In genomic region chr9:32526707-32527048, GRCh38 we compare ENCODE assay signal across 8 cellular contexts. TPM values are rescaled to one million over a fixed set of nuclear protein-coding genes. Genes with fewer than 3 reads are reported as not detected.
DNase-seq lines count a peak whose midpoint lies in the region; ATAC-seq and TF ChIP-seq lines count a peak whose summit lies in the region.

No MANE protein-coding gene starts in this region.

- DNase-seq in MM.1S (no peak), NCI-H446 treated with DMSO at 0.1 percent for 48 hours (lab: John Stamatoyannopoulos, UW) (no peak)

- no peaks in the 10 kb centered on the region for H3K27me3 ChIP-seq in BLaER1 treated with 17β-estradiol and CSF1 and Interleukin-3, amounts not matched to agents 10 nM and 100 nM
- no peaks in the 10 kb centered on the region for H3K27me3 ChIP-seq in MM.1S (replicated peaks; ENCODE audit: insufficient read depth, low read length)
- no peaks in the 10 kb centered on the region for H3K27me3 ChIP-seq in ectodermal cell (ENCODE audit: control insufficient read depth, insufficient read depth, low read length, poor library complexity, severe bottlenecking)
- H3K27me3 ChIP-seq in neural cell (ENCODE audit: insufficient read depth, low read depth, low read length) = no peaks in the 10 kb centered on the region

- H3F3A ChIP-seq in MM.1S (ENCODE audit: insufficient read depth, low read length) (peaks cover 11% of the 10 kb centered on the region), neural cell (ENCODE audit: insufficient read depth, low read length, poor library complexity, severe bottlenecking) (no peaks in the 10 kb centered on the region)

- no peak for TF ChIP-seq EP300 in neural cell (conservative IDR thresholded peaks at IDR 0.05; ENCODE audit: poor library complexity, severe bottlenecking)

- H2AFZ ChIP-seq in MM.1S (ENCODE audit: low read length) (peak overlapping the region; percentile 46; the same call in 1 of the 2 replicates), neural cell (ENCODE audit: low read depth, low read length) (no peak overlapping the region)

- peak overlapping the region; percentile 55 to 99 (median 86) for H3K4me2 ChIP-seq in BLaER1 treated with 17β-estradiol and CSF1 and Interleukin-3, amounts not matched to agents 10 nM and 100 nM
- H3K4me2 ChIP-seq in MM.1S (ENCODE audit: low read depth, low read length) (peak overlapping the region; percentile 28), neural cell (ENCODE audit: low read length) (peak overlapping the region; percentile 22)

- H3K9me2 ChIP-seq in MM.1S (replicated peaks; ENCODE audit: insufficient read depth, low read length) (no peaks in the 10 kb centered on the region), neural cell (ENCODE audit: insufficient read depth, low read length) (no peaks in the 10 kb centered on the region)

- H4K20me1 ChIP-seq in BLaER1 treated with 17β-estradiol and CSF1 and Interleukin-3, amounts not matched to agents 10 nM and 100 nM = no peaks in the 10 kb centered on the region; a peak in 1 of 22 replicates
- H4K20me1 ChIP-seq in MM.1S (ENCODE audit: insufficient read depth, low read length) = no peaks in the 10 kb centered on the region
- no peaks in the 10 kb centered on the region for H4K20me1 ChIP-seq in neural cell (ENCODE audit: insufficient read depth)

- peaks cover 0 to 15% (median 6%) of the 10 kb centered on the region in 11 experiments; a peak in 11 of 22 replicates for H3K36me3 ChIP-seq in BLaER1 treated with 17β-estradiol and CSF1 and Interleukin-3, amounts not matched to agents 10 nM and 100 nM
- H3K36me3 ChIP-seq in MM.1S (replicated peaks; ENCODE audit: insufficient read depth, low read length) (no peaks in the 10 kb centered on the region), ectodermal cell (ENCODE audit: control insufficient read depth, insufficient read depth, low read length) (no peaks in the 10 kb centered on the region), neural cell (ENCODE audit: insufficient read depth, low read length) (no peaks in the 10 kb centered on the region)

- H3K9ac ChIP-seq in BLaER1 treated with 17β-estradiol and CSF1 and Interleukin-3, amounts not matched to agents 10 nM and 100 nM = peak overlapping the region; percentile 70 to 85 (median 80); a peak in 21 of 22 replicates
- H3K9ac ChIP-seq in MM.1S (ENCODE audit: low read length) = peak overlapping the region; percentile 18; the same call in 1 of the 2 replicates
- no peak overlapping the region for H3K9ac ChIP-seq in neural cell (ENCODE audit: low read length)

- TF ChIP-seq RAD21 in neural cell (conservative IDR thresholded peaks at IDR 0.05) = no peak

- WGBS in ectodermal cell, 2 experiments = 0% methylated on average over 1 of the region's 2 CpGs; no CpG with 5 or more reads in 1 of the 2 experiments

- H3K4me1 ChIP-seq in BLaER1 treated with 17β-estradiol and CSF1 and Interleukin-3, amounts not matched to agents 10 nM and 100 nM = peaks cover 20 to 29% (median 25%) of the 10 kb centered on the region in 10 experiments
- H3K4me1 ChIP-seq in MM.1S (ENCODE audit: low read length) (peaks cover 6% of the 10 kb centered on the region; the same call in 1 of the 2 replicates), ectodermal cell (ENCODE audit: control insufficient read depth, insufficient read depth, low read length) (no peaks in the 10 kb centered on the region)

- peaks cover 0 to 18% (median 14%) of the 10 kb centered on the region in 11 experiments; a peak in 17 of 22 replicates for H3K9me3 ChIP-seq in BLaER1 treated with 17β-estradiol and CSF1 and Interleukin-3, amounts not matched to agents 10 nM and 100 nM (replicated peaks in 1 of 11)
- H3K9me3 ChIP-seq in MM.1S (replicated peaks; ENCODE audit: insufficient read depth, low read length) (no peaks in the 10 kb centered on the region), ectodermal cell (ENCODE audit: control insufficient read depth, low read length) (no peaks in the 10 kb centered on the region), neural cell (ENCODE audit: low read length) (no peaks in the 10 kb centered on the region)

- peak overlapping the region in 10 of 11 experiments; percentile 13 to 81 (median 73); a peak in 16 of 22 replicates for H3K27ac ChIP-seq in BLaER1 treated with 17β-estradiol and CSF1 and Interleukin-3, amounts not matched to agents 10 nM and 100 nM
- H3K27ac ChIP-seq in MM.1S (ENCODE audit: low read length) (peak overlapping the region; percentile 26; the same call in 1 of the 2 replicates), ectodermal cell (ENCODE audit: insufficient read depth, low read depth, low read length, poor library complexity, severe bottlenecking) (no peak overlapping the region), neural cell (ENCODE audit: low read length) (no peak overlapping the region)

- TF ChIP-seq CTCF in MM.1S (IDR thresholded peaks at IDR 0.05; ENCODE audit: low read length) (no peak), neural cell (IDR thresholded peaks at IDR 0.05; ENCODE audit: poor library complexity, severe bottlenecking) (no peak)

- no peaks in the 10 kb centered on the region for H3K79me2 ChIP-seq in MM.1S (ENCODE audit: low read length)
- H3K79me2 ChIP-seq in neural cell (replicated peaks; ENCODE audit: insufficient read depth, low read length) = no peaks in the 10 kb centered on the region

- peak overlapping the region; percentile 65 to 85 (median 76) for H3K4me3 ChIP-seq in BLaER1 treated with 17β-estradiol and CSF1 and Interleukin-3, amounts not matched to agents 10 nM and 100 nM
- H3K4me3 ChIP-seq in MM.1S (ENCODE audit: low read length) (peak overlapping the region; percentile 64), ectodermal cell (ENCODE audit: insufficient read depth, low read depth, low read length) (peak overlapping the region; percentile 53), neural cell (ENCODE audit: low read length) (peak overlapping the region; percentile 66)

- no peak for ATAC-seq in GM18520 (IDR thresholded peaks at IDR 0.05; ENCODE audit: unreplicated experiment)
- no peak for ATAC-seq in HG02938 (IDR thresholded peaks at IDR 0.05; ENCODE audit: unreplicated experiment)
- no peak for ATAC-seq in GM19467 (IDR thresholded peaks at IDR 0.05; ENCODE audit: unreplicated experiment)

TF ChIP-seq in neural cell, 6 proteins besides CTCF, POLR2A, EP300 and RAD21:
- no peak for TF ChIP-seq SMC3 (conservative IDR thresholded peaks at IDR 0.05; ENCODE audit: poor library complexity)
- no peak for TF ChIP-seq POLR2AphosphoS5 (IDR thresholded peaks at IDR 0.05)
- TF ChIP-seq EZH2 (IDR thresholded peaks at IDR 0.05; ENCODE audit: borderline replicate concordance, insufficient read depth, low read length, poor library complexity, severe bottlenecking) = no peak
- TF ChIP-seq MXI1 (conservative IDR thresholded peaks at IDR 0.05; ENCODE audit: poor library complexity, severe bottlenecking) = no peak
- TF ChIP-seq, protein P1, sequence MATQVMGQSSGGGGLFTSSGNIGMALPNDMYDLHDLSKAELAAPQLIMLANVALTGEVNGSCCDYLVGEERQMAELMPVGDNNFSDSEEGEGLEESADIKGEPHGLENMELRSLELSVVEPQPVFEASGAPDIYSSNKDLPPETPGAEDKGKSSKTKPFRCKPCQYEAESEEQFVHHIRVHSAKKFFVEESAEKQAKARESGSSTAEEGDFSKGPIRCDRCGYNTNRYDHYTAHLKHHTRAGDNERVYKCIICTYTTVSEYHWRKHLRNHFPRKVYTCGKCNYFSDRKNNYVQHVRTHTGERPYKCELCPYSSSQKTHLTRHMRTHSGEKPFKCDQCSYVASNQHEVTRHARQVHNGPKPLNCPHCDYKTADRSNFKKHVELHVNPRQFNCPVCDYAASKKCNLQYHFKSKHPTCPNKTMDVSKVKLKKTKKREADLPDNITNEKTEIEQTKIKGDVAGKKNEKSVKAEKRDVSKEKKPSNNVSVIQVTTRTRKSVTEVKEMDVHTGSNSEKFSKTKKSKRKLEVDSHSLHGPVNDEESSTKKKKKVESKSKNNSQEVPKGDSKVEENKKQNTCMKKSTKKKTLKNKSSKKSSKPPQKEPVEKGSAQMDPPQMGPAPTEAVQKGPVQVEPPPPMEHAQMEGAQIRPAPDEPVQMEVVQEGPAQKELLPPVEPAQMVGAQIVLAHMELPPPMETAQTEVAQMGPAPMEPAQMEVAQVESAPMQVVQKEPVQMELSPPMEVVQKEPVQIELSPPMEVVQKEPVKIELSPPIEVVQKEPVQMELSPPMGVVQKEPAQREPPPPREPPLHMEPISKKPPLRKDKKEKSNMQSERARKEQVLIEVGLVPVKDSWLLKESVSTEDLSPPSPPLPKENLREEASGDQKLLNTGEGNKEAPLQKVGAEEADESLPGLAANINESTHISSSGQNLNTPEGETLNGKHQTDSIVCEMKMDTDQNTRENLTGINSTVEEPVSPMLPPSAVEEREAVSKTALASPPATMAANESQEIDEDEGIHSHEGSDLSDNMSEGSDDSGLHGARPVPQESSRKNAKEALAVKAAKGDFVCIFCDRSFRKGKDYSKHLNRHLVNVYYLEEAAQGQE (IDR thresholded peaks at IDR 0.05; ENCODE audit: borderline replicate concordance) = no peak
- TF ChIP-seq TAF1 (IDR thresholded peaks at IDR 0.05; ENCODE audit: low read depth) = no peak
TF ChIP-seq in neural cell: peak in this region for 0.

RNA-seq across cellular contexts. Expression of gene RIGI, which starts 0.7 kb away (rescaled TPM):
- 5.7 TPM for polyA plus RNA-seq in ectodermal cell (2013, experiment 1 of 4)
- 5.8 TPM for polyA plus RNA-seq in ectodermal cell (2013, experiment 2 of 4)
- polyA plus RNA-seq in ectodermal cell (2013, experiment 3 of 4) = 4.6 TPM
- polyA plus RNA-seq in ectodermal cell (2013, experiment 4 of 4) = 4.5 TPM
- 2.5 and 3.0 TPM in 2 replicates for polyA plus RNA-seq in neural cell
- polyA minus RNA-seq in neural cell = 2.8 and 3.2 TPM in 2 replicates

RNA-seq across cellular contexts. Expression of gene SMIM27, which starts 25.4 kb away (rescaled TPM):
- 12.1 TPM for polyA plus RNA-seq in ectodermal cell (2013, experiment 1 of 4)
- 17.6 TPM for polyA plus RNA-seq in ectodermal cell (2013, experiment 2 of 4)
- 32.7 TPM for polyA plus RNA-seq in ectodermal cell (2013, experiment 3 of 4)
- 25.0 TPM for polyA plus RNA-seq in ectodermal cell (2013, experiment 4 of 4)
- 15.6 and 23.2 TPM in 2 replicates for polyA plus RNA-seq in neural cell
- polyA minus RNA-seq in neural cell = 2.9 and 3.7 TPM in 2 replicates

RNA-seq across cellular contexts. Expression of gene TOPORS, which starts 25.7 kb away (rescaled TPM):
- polyA plus RNA-seq in ectodermal cell (2013, experiment 1 of 4) = 23.4 TPM
- 26.0 TPM for polyA plus RNA-seq in ectodermal cell (2013, experiment 2 of 4)
- polyA plus RNA-seq in ectodermal cell (2013, experiment 3 of 4) = 25.6 TPM
- 25.8 TPM for polyA plus RNA-seq in ectodermal cell (2013, experiment 4 of 4)
- 18.0 and 18.6 TPM in 2 replicates for polyA plus RNA-seq in neural cell
- 53.1 and 55.9 TPM in 2 replicates for polyA minus RNA-seq in neural cell

RNA-seq across cellular contexts. Expression of gene NDUFB6, which starts 46.3 kb away (rescaled TPM):
- 74.5 TPM for polyA plus RNA-seq in ectodermal cell (2013, experiment 1 of 4)
- polyA plus RNA-seq in ectodermal cell (2013, experiment 2 of 4) = 69.1 TPM
- 61.3 TPM for polyA plus RNA-seq in ectodermal cell (2013, experiment 3 of 4)
- 65.3 TPM for polyA plus RNA-seq in ectodermal cell (2013, experiment 4 of 4)
- polyA plus RNA-seq in neural cell = 131 and 148 TPM in 2 replicates
- polyA minus RNA-seq in neural cell = 33.6 and 37.2 TPM in 2 replicates

Comparison
In these comparisons a context has a peak if more than half of its experiments do, and no peak if none do; other contexts are left out.
1. H3K27ac ChIP-seq: peak in BLaER1 treated with 17β-estradiol and CSF1 and Interleukin-3, amounts not matched to agents 10 nM and 100 nM (10 of 11) and MM.1S (single experiment); none in ectodermal cell (single experiment) and neural cell (single experiment).
2. H3K4me2 ChIP-seq: peak in every context shown above with its lines; median percentile 86 in BLaER1 treated with 17β-estradiol and CSF1 and Interleukin-3, amounts not matched to agents 10 nM and 100 nM; 28 in MM.1S; 22 in neural cell.
3. Peak in every context shown above with its lines, with median percentiles within 50 percentile points of each other: H3K4me3 ChIP-seq.